In genomic region chr14:69540654-69541335, GRCh38 we compare ENCODE assay signal across 22 cellular contexts. TPM values are rescaled to one million over a fixed set of nuclear protein-coding genes. Genes with fewer than 3 reads are reported as not detected.
"Had no signal": no experiment of that assay in that cellular context is flagged by ENCODE, and none has a peak within 500 bp of the region (broad histone marks: within the 10 kb centered on the region; RNA-seq: fewer than 3 reads in every experiment).

No MANE protein-coding gene starts in this region.

- ATAC-seq: activated T-cell treated with anti-CD3 and anti-CD28 coated beads, Interleukin-2, amount 50 U/mL, for 4 hours had no signal

- H3K9me3 ChIP-seq: esophagus muscularis mucosa, vagina had no signal

- H3K4me3 Mint-ChIP-seq: activated T-cell treated with anti-CD3 and anti-CD28 coated beads, Interleukin-2, amount 50 U/mL, for 4 hours; dendritic cell treated with granulocyte-macrophage colony-stimulating factor and Interleukin-4, amounts not matched to agents 40 ng/mL and 50 ng/mL, for 4 days; neural crest cell had no signal

- H3K9me3 Mint-ChIP-seq: activated T-cell treated with anti-CD3 and anti-CD28 coated beads, Interleukin-2, amount 50 U/mL, for 4 hours; dendritic cell treated with granulocyte-macrophage colony-stimulating factor and Interleukin-4, amounts not matched to agents 40 ng/mL and 50 ng/mL, for 4 days; neural crest cell had no signal

- H3K4me1 ChIP-seq: esophagus muscularis mucosa had no signal

- H3K4me3 ChIP-seq: esophagus muscularis mucosa, tibial artery, vagina had no signal

- H3K36me3 ChIP-seq: esophagus muscularis mucosa, tibial artery, vagina had no signal

- DNase-seq: activated CD4-positive, alpha-beta T cell treated with anti-CD3 and anti-CD28 coated beads, Interleukin-2, amount 50 U/mL, for 1 hour; activated CD8-positive, alpha-beta memory T cell treated with anti-CD3 and anti-CD28 coated beads, Interleukin-2, amount 50 U/mL, for 4 hours; activated effector memory CD4-positive, alpha-beta T cell treated with Interleukin-2 at 50 U/mL for 16 hours; activated naive CD4-positive, alpha-beta T cell treated with anti-CD3 and anti-CD28 coated beads, Interleukin-2, amount 50 U/mL, for 16 hours; activated T-cell treated with anti-CD3 and anti-CD28 coated beads, Interleukin-2, amount 50 U/mL, for 4 hours; effector memory CD4-positive, alpha-beta T cell; stimulated activated CD4-positive, alpha-beta T cell treated with anti-CD3 and anti-CD28 coated beads, Interleukin-12 subunit alpha, Interleukin-12 subunit beta, amount 100 ng/mL, for 4 hours; stimulated activated CD4-positive, alpha-beta T cell treated with anti-CD3 and anti-CD28 coated beads, Interleukin-1b, Interleukin-23, amount 100 ng/mL, for 48 hours; stimulated activated CD8-positive, alpha-beta memory T cell treated with anti-CD3 and anti-CD28 coated beads, Interleukin-4, amount 100 ng/mL, for 48 hours; stimulated activated naive CD4-positive, alpha-beta T cell treated with Interleukin-2 at 50 U/mL for 16 hours; substantia nigra had no signal

- H3K27me3 ChIP-seq: vagina had no signal

- H3K27ac ChIP-seq: esophagus muscularis mucosa, tibial artery, vagina had no signal

- H3K27ac Mint-ChIP-seq: dendritic cell treated with granulocyte-macrophage colony-stimulating factor and Interleukin-4, amounts not matched to agents 40 ng/mL and 50 ng/mL, for 4 days; progenitor cell of endocrine pancreas had no signal

RNA-seq across cellular contexts. Expression of gene CCDC177, which starts 33.9 kb away (rescaled TPM):
- total RNA-seq: astrocyte, bronchial epithelial cell, endothelial cell of umbilical vein, esophagus muscularis mucosa, lung microvascular endothelial cell, osteoblast, vagina had no signal
- polyA plus RNA-seq: endothelial cell of umbilical vein had no signal

RNA-seq across cellular contexts. Expression of gene PLEKHD1, which starts 56.3 kb away (rescaled TPM):
- total RNA-seq: endothelial cell of umbilical vein, lung microvascular endothelial cell, vagina had no signal
